Comparison of ENCODE assay signal across 1 cellular context in genomic region chr18:57772387-57772799, GRCh38.
TF ChIP-seq lines count a peak whose summit lies in the region.

No MANE protein-coding gene starts in this region.

TF ChIP-seq in HepG2, 621 proteins besides CTCF, POLR2A, EP300 and RAD21 (continued from another document and continues in another):
- peak; percentile 57 for TF ChIP-seq ZNF407 (CRISPR knock-in tag; IDR thresholded peaks at IDR 0.05; ENCODE audit: not compliant biosample characterization)
- TF ChIP-seq FOXJ3 (CRISPR knock-in tag; IDR thresholded peaks at IDR 0.05; ENCODE audit: borderline replicate concordance): peak; percentile 63; the same call in 1 of the 2 replicates
- TF ChIP-seq RARA (CRISPR knock-in tag; IDR thresholded peaks at IDR 0.05): peak; percentile 77
- no peak for TF ChIP-seq ADNP (CRISPR knock-in tag; IDR thresholded peaks at IDR 0.05)
- TF ChIP-seq ZC3H4 (CRISPR knock-in tag; IDR thresholded peaks at IDR 0.05; ENCODE audit: borderline replicate concordance): no peak
- TF ChIP-seq, protein P1, sequence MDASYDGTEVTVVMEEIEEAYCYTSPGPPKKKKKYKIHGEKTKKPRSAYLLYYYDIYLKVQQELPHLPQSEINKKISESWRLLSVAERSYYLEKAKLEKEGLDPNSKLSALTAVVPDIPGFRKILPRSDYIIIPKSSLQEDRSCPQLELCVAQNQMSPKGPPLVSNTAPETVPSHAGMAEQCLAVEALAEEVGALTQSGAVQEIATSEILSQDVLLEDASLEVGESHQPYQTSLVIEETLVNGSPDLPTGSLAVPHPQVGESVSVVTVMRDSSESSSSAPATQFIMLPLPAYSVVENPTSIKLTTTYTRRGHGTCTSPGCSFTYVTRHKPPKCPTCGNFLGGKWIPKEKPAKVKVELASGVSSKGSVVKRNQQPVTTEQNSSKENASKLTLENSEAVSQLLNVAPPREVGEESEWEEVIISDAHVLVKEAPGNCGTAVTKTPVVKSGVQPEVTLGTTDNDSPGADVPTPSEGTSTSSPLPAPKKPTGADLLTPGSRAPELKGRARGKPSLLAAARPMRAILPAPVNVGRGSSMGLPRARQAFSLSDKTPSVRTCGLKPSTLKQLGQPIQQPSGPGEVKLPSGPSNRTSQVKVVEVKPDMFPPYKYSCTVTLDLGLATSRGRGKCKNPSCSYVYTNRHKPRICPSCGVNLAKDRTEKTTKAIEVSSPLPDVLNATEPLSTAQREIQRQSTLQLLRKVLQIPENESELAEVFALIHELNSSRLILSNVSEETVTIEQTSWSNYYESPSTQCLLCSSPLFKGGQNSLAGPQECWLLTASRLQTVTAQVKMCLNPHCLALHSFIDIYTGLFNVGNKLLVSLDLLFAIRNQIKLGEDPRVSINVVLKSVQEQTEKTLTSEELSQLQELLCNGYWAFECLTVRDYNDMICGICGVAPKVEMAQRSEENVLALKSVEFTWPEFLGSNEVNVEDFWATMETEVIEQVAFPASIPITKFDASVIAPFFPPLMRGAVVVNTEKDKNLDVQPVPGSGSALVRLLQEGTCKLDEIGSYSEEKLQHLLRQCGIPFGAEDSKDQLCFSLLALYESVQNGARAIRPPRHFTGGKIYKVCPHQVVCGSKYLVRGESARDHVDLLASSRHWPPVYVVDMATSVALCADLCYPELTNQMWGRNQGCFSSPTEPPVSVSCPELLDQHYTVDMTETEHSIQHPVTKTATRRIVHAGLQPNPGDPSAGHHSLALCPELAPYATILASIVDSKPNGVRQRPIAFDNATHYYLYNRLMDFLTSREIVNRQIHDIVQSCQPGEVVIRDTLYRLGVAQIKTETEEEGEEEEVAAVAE (CRISPR knock-in tag; IDR thresholded peaks at IDR 0.05; ENCODE audit: borderline replicate concordance): peak; percentile 72; the same call in 1 of the 2 replicates
- no peak for TF ChIP-seq SRSF9 (IDR thresholded peaks at IDR 0.05; ENCODE audit: borderline replicate concordance, insufficient read depth, low read depth, low read length, poor library complexity, severe bottlenecking)
- peak; percentile 33; the same call in 1 of the 2 replicates for TF ChIP-seq NAIF1 (CRISPR knock-in tag; IDR thresholded peaks at IDR 0.05; ENCODE audit: borderline replicate concordance)
- no peak for TF ChIP-seq JARID2 (CRISPR knock-in tag; IDR thresholded peaks at IDR 0.05; ENCODE audit: insufficient replicate concordance)
- TF ChIP-seq ZNF33A (CRISPR knock-in tag; IDR thresholded peaks at IDR 0.05; ENCODE audit: borderline replicate concordance): no peak
- no peak for TF ChIP-seq NFIC (IDR thresholded peaks at IDR 0.05; ENCODE audit: low read length)
- no peak for TF ChIP-seq SMAD1 (CRISPR knock-in tag; IDR thresholded peaks at IDR 0.05; ENCODE audit: borderline replicate concordance, low read depth)
- TF ChIP-seq HOXA9 (CRISPR knock-in tag; IDR thresholded peaks at IDR 0.05; ENCODE audit: borderline replicate concordance): no peak
- TF ChIP-seq NCOR1 (IDR thresholded peaks at IDR 0.05; ENCODE audit: borderline replicate concordance, low read length): no peak
- TF ChIP-seq ZNF562 (CRISPR knock-in tag; IDR thresholded peaks at IDR 0.05; ENCODE audit: borderline replicate concordance): no peak
- no peak for TF ChIP-seq ZBTB14 (CRISPR knock-in tag; IDR thresholded peaks at IDR 0.05)
- TF ChIP-seq MAFF (IDR thresholded peaks at IDR 0.05; ENCODE audit: low read depth, low read length): no peak
- peak; percentile 94 for TF ChIP-seq TFAP4 (IDR thresholded peaks at IDR 0.05; ENCODE audit: borderline replicate concordance, low read depth)
- no peak for TF ChIP-seq ZNF558 (CRISPR knock-in tag; IDR thresholded peaks at IDR 0.05; ENCODE audit: borderline replicate concordance)
- TF ChIP-seq TFDP1 (CRISPR knock-in tag; IDR thresholded peaks at IDR 0.05; ENCODE audit: borderline replicate concordance): peak; percentile 81; the same call in 1 of the 2 replicates
- TF ChIP-seq ZNF75D (CRISPR knock-in tag; IDR thresholded peaks at IDR 0.05; ENCODE audit: borderline replicate concordance): no peak
- TF ChIP-seq ZNF614 (CRISPR knock-in tag; IDR thresholded peaks at IDR 0.05; ENCODE audit: borderline replicate concordance): no peak
- peak; percentile 72; the same call in 1 of the 2 replicates for TF ChIP-seq ZSCAN21 (CRISPR knock-in tag; IDR thresholded peaks at IDR 0.05; ENCODE audit: borderline replicate concordance)
- no peak for TF ChIP-seq ATF1 (CRISPR knock-in tag; IDR thresholded peaks at IDR 0.05)
- TF ChIP-seq GMEB2 (CRISPR knock-in tag; IDR thresholded peaks at IDR 0.05; ENCODE audit: low read depth): no peak
- peak; percentile 59; the same call in 1 of the 2 replicates for TF ChIP-seq ZNF589 (CRISPR knock-in tag; conservative IDR thresholded peaks at IDR 0.05)
- TF ChIP-seq ZNF891 (CRISPR knock-in tag; IDR thresholded peaks at IDR 0.05): no peak
- no peak for TF ChIP-seq IKZF1 (IDR thresholded peaks at IDR 0.05)
- 0 out of 2 replicates have a peak, but pooled peaks have one; percentile 26 for TF ChIP-seq LRRFIP1 (CRISPR knock-in tag; conservative IDR thresholded peaks at IDR 0.05)
- TF ChIP-seq, protein P2, sequence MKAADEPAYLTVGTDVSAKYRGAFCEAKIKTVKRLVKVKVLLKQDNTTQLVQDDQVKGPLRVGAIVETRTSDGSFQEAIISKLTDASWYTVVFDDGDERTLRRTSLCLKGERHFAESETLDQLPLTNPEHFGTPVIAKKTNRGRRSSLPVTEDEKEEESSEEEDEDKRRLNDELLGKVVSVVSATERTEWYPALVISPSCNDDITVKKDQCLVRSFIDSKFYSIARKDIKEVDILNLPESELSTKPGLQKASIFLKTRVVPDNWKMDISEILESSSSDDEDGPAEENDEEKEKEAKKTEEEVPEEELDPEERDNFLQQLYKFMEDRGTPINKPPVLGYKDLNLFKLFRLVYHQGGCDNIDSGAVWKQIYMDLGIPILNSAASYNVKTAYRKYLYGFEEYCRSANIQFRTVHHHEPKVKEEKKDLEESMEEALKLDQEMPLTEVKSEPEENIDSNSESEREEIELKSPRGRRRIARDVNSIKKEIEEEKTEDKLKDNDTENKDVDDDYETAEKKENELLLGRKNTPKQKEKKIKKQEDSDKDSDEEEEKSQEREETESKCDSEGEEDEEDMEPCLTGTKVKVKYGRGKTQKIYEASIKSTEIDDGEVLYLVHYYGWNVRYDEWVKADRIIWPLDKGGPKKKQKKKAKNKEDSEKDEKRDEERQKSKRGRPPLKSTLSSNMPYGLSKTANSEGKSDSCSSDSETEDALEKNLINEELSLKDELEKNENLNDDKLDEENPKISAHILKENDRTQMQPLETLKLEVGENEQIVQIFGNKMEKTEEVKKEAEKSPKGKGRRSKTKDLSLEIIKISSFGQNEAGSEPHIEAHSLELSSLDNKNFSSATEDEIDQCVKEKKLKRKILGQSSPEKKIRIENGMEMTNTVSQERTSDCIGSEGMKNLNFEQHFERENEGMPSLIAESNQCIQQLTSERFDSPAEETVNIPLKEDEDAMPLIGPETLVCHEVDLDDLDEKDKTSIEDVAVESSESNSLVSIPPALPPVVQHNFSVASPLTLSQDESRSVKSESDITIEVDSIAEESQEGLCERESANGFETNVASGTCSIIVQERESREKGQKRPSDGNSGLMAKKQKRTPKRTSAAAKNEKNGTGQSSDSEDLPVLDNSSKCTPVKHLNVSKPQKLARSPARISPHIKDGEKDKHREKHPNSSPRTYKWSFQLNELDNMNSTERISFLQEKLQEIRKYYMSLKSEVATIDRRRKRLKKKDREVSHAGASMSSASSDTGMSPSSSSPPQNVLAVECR (CRISPR knock-in tag; IDR thresholded peaks at IDR 0.05; ENCODE audit: borderline replicate concordance): peak; percentile 61; the same call in 1 of the 2 replicates
